ENCODE assay signal across 26 cellular contexts in genomic region chr11:94030059-94030458, GRCh38. TPM values are rescaled to one million over a fixed set of nuclear protein-coding genes. Genes with fewer than 3 reads are reported as not detected.
"Had no signal": no experiment of that assay in that cellular context is flagged by ENCODE, and none has a peak within 500 bp of the region (broad histone marks: within the 10 kb centered on the region; RNA-seq: fewer than 3 reads in every experiment).

No MANE protein-coding gene starts in this region.

- H3K9me3 ChIP-seq: adrenal gland had no signal

- H3K36me3 ChIP-seq: adrenal gland had no signal

- H3K27me3 ChIP-seq: adrenal gland had no signal

- H3K4me1 ChIP-seq: adrenal gland had no signal

- H3K27ac ChIP-seq: adrenal gland, SK-N-MC had no signal

- H3K4me3 ChIP-seq: adrenal gland, SK-N-MC had no signal

- DNase-seq: activated CD4-positive, alpha-beta memory T cell treated with anti-CD3 and anti-CD28 coated beads for 36 hours; activated CD4-positive, alpha-beta T cell treated with anti-CD3 and anti-CD28 coated beads, Interleukin-2, amount 10 ng/mL, durations not matched to agents 7 days and 5 days; activated CD4-positive, CD25-positive, alpha-beta regulatory T cell; activated CD8-positive, alpha-beta memory T cell treated with anti-CD3 and anti-CD28 coated beads for 24 hours; activated gamma-delta T cell treated with Interleukin-2 at 50 U/mL for 16 hours; activated naive CD4-positive, alpha-beta T cell treated with anti-CD3 and anti-CD28 coated beads, Interleukin-2, amount 10 ng/mL, durations not matched to agents 7 days and 5 days; activated naive CD8-positive, alpha-beta T cell treated with anti-CD3 and anti-CD28 coated beads for 36 hours; activated T-cell treated with anti-CD3 and anti-CD28 coated beads for 4 hours; activated T-cell treated with anti-CD3 and anti-CD28 coated beads, Interleukin-2, amount 50 U/mL, for 48 hours; adrenal gland; anterior cingulate cortex; caudate nucleus; MM.1S; NCI-H1105; NCI-H1436; NCI-H1694 treated with DMSO at 0.1 percent for 48 hours; NCI-H2029 treated with DMSO at 0.1 percent for 48 hours; NCI-H510A treated with DMSO at 0.1 percent for 48 hours; RPMI8226; T-cell; T-helper 2 cell; T1000 had no signal

RNA-seq across cellular contexts. Expression of gene HEPHL1, which starts 8.9 kb away (rescaled TPM):
- total RNA-seq: activated CD4-positive, alpha-beta memory T cell treated with anti-CD3 and anti-CD28 coated beads for 36 hours; activated CD4-positive, alpha-beta T cell treated with anti-CD3 and anti-CD28 coated beads, Interleukin-2, amount 10 ng/mL, durations not matched to agents 7 days and 5 days; activated naive CD8-positive, alpha-beta T cell treated with anti-CD3 and anti-CD28 coated beads for 36 hours; activated T-helper 2 cell treated with anti-CD3 and anti-CD28 coated beads, Interferon-gamma antibody, Interleukin-2, Interleukin-4, amounts not matched to agents 10 μg/mL and 5 μg/mL and 100 μg/mL, durations not matched to agents 14 hours and 24 hours and 36 hours; adrenal gland; cerebellum; Right ventricle myocardium inferior; T-cell had no signal
